Comparison of ENCODE assay signal across 1 cellular context in genomic region chr7:2354173-2355078, GRCh38.
TF ChIP-seq lines count a peak whose summit lies in the region.

Gene EIF3B, plus strand, starts transcription at chr7:2354827. Its CDS starts 95 bp downstream, at chr7:2354922.

TF ChIP-seq in HEK293, 187 proteins besides CTCF, POLR2A, EP300 and RAD21 (continued from another document and continues in another):
- TF ChIP-seq ZNF518A (tag by site-specific recombination; conservative IDR thresholded peaks at IDR 0.05; ENCODE audit: low read depth) (peak; percentile 46; the same call in 1 of the 2 replicates), ZBTB7A (tag by site-specific recombination; IDR thresholded peaks at IDR 0.05; ENCODE audit: low read depth) (no peak), ZNF521 (tag by site-specific recombination; IDR thresholded peaks at IDR 0.05) (no peak), ELK4 (IDR thresholded peaks at IDR 0.05; ENCODE audit: borderline replicate concordance, low read depth, low read length) (no peak), ZNF501 (tag by site-specific recombination; IDR thresholded peaks at IDR 0.05) (no peak), ZNF558 (tag by site-specific recombination; IDR thresholded peaks at IDR 0.05) (no peak), KLF17 (tag by site-specific recombination; IDR thresholded peaks at IDR 0.05) (peak; percentile 96), HOXD13 (CRISPR knock-in tag; IDR thresholded peaks at IDR 0.05; ENCODE audit: borderline replicate concordance) (no peak), TRIM28 (IDR thresholded peaks at IDR 0.05; ENCODE audit: borderline replicate concordance, low read length) (peak; percentile 22; the same call in 1 of the 2 replicates), FEZF1 (tag by site-specific recombination; IDR thresholded peaks at IDR 0.05) (no peak), ZNF747 (tag by site-specific recombination; IDR thresholded peaks at IDR 0.05) (no peak), ZNF48 (tag by site-specific recombination; IDR thresholded peaks at IDR 0.05) (no peak), ZIC2 (tag by site-specific recombination; IDR thresholded peaks at IDR 0.05) (no peak), ZNF214 (tag by site-specific recombination; IDR thresholded peaks at IDR 0.05; ENCODE audit: borderline replicate concordance) (no peak), ZNF777 (tag by site-specific recombination; IDR thresholded peaks at IDR 0.05; ENCODE audit: borderline replicate concordance) (no peak), KLF7 (tag by site-specific recombination; IDR thresholded peaks at IDR 0.05; ENCODE audit: borderline replicate concordance) (peak; percentile 77; the same call in 1 of the 2 replicates), ZNF624 (tag by site-specific recombination; IDR thresholded peaks at IDR 0.05) (no peak), ZNF138 (tag by site-specific recombination; IDR thresholded peaks at IDR 0.05; ENCODE audit: borderline replicate concordance) (no peak), GLI4 (tag by site-specific recombination; IDR thresholded peaks at IDR 0.05) (no peak), GFI1B (tag by site-specific recombination; IDR thresholded peaks at IDR 0.05) (no peak), ZNF133 (tag by site-specific recombination; IDR thresholded peaks at IDR 0.05) (no peak), ZNF132 (tag by site-specific recombination; IDR thresholded peaks at IDR 0.05; ENCODE audit: borderline replicate concordance) (no peak), ATF2 (tag by site-specific recombination; IDR thresholded peaks at IDR 0.05; ENCODE audit: low read depth) (no peak), ZNF341 (tag by site-specific recombination; IDR thresholded peaks at IDR 0.05; ENCODE audit: low read depth) (no peak), EGR2 (tag by site-specific recombination; IDR thresholded peaks at IDR 0.05; ENCODE audit: low read depth) (peak; percentile 71), ZNF394 (tag by site-specific recombination; IDR thresholded peaks at IDR 0.05; ENCODE audit: borderline replicate concordance) (no peak), ZNF560 (tag by site-specific recombination; IDR thresholded peaks at IDR 0.05; ENCODE audit: borderline replicate concordance) (no peak), ZNF184 (tag by site-specific recombination; IDR thresholded peaks at IDR 0.05) (no peak), ZNF174 (tag by site-specific recombination; IDR thresholded peaks at IDR 0.05) (no peak), ZNF843 (tag by site-specific recombination; IDR thresholded peaks at IDR 0.05) (peak; percentile 12; the same call in 1 of the 2 replicates), ZNF211 (tag by site-specific recombination; IDR thresholded peaks at IDR 0.05; ENCODE audit: low read depth) (no peak), ZNF530 (tag by site-specific recombination; IDR thresholded peaks at IDR 0.05; ENCODE audit: low read depth) (no peak), ZNF701 (tag by site-specific recombination; IDR thresholded peaks at IDR 0.05) (no peak), ZNF837 (tag by site-specific recombination; IDR thresholded peaks at IDR 0.05) (no peak), ZBTB6 (tag by site-specific recombination; IDR thresholded peaks at IDR 0.05) (no peak), ZNF248 (tag by site-specific recombination; IDR thresholded peaks at IDR 0.05) (no peak), ZNF692 (tag by site-specific recombination; IDR thresholded peaks at IDR 0.05) (peak; percentile 26; the same call in 1 of the 2 replicates), ZNF768 (tag by site-specific recombination; IDR thresholded peaks at IDR 0.05) (no peak), ZNF621 (tag by site-specific recombination; IDR thresholded peaks at IDR 0.05) (no peak), ZBTB17 (tag by site-specific recombination; IDR thresholded peaks at IDR 0.05) (peak; percentile 53), ZNF398 (tag by site-specific recombination; IDR thresholded peaks at IDR 0.05) (no peak), ZNF658 (tag by site-specific recombination; IDR thresholded peaks at IDR 0.05) (no peak), ZFP37 (tag by site-specific recombination; IDR thresholded peaks at IDR 0.05) (no peak), ZXDB (tag by site-specific recombination; IDR thresholded peaks at IDR 0.05) (no peak; the same call in none of the 2 replicates), SALL2 (tag by site-specific recombination; IDR thresholded peaks at IDR 0.05; ENCODE audit: borderline replicate concordance) (no peak), ZNF335 (tag by site-specific recombination; conservative IDR thresholded peaks at IDR 0.05) (peak; percentile 74), ZNF433 (tag by site-specific recombination; IDR thresholded peaks at IDR 0.05; ENCODE audit: low read depth) (no peak), ZNF664 (tag by site-specific recombination; IDR thresholded peaks at IDR 0.05) (no peak), ZNF362 (tag by site-specific recombination; IDR thresholded peaks at IDR 0.05) (no peak)
- TF ChIP-seq, protein P1, sequence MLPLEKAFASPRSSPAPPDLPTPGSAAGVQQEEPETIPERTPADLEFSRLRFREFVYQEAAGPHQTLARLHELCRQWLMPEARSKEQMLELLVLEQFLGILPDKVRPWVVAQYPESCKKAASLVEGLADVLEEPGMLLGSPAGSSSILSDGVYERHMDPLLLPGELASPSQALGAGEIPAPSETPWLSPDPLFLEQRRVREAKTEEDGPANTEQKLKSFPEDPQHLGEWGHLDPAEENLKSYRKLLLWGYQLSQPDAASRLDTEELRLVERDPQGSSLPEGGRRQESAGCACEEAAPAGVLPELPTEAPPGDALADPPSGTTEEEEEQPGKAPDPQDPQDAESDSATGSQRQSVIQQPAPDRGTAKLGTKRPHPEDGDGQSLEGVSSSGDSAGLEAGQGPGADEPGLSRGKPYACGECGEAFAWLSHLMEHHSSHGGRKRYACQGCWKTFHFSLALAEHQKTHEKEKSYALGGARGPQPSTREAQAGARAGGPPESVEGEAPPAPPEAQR (tag by site-specific recombination; IDR thresholded peaks at IDR 0.05), result no peak
- TF ChIP-seq, protein P2, sequence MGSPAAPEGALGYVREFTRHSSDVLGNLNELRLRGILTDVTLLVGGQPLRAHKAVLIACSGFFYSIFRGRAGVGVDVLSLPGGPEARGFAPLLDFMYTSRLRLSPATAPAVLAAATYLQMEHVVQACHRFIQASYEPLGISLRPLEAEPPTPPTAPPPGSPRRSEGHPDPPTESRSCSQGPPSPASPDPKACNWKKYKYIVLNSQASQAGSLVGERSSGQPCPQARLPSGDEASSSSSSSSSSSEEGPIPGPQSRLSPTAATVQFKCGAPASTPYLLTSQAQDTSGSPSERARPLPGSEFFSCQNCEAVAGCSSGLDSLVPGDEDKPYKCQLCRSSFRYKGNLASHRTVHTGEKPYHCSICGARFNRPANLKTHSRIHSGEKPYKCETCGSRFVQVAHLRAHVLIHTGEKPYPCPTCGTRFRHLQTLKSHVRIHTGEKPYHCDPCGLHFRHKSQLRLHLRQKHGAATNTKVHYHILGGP (tag by site-specific recombination; IDR thresholded peaks at IDR 0.05), result no peak
